ENCODE assay signal across 25 cellular contexts in the genomic region with DNA sequence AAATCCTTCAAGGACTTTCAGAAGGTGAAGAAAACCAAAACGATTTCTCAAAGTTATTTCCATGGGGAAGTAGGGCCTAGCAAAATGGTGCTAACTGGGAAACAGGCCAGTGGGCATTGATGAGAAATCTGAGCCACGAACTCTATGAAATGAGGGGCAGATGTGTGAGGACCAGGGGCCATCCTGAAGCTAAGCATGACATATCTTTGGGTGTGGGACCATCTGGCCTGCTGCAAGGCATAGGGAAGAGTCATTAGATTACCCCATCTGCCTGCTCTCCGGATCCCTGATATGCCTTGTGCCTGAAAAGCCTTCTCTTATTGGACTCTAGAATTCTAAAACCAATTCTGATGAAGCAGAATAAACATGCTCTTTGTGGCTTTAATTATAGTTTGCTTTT.
DNase-seq lines count a peak whose midpoint lies in the region; ATAC-seq and TF ChIP-seq lines count a peak whose summit lies in the region.
"Had no signal": no experiment of that assay in that cellular context is flagged by ENCODE, and none has a peak within 500 bp of the region (broad histone marks: within the 10 kb centered on the region; RNA-seq: fewer than 3 reads in every experiment).

No MANE protein-coding gene starts in this region.

- H3K4me2 ChIP-seq in neuronal stem cell (ENCODE audit: insufficient read depth, low read length, poor library complexity, severe bottlenecking) (no peak overlapping the region), MM.1S (ENCODE audit: low read depth, low read length) (no peak overlapping the region)

- no peaks in the 10 kb centered on the region for H3K4me1 ChIP-seq in neuronal stem cell (ENCODE audit: control insufficient read depth in 2 of 2, insufficient read depth in 1 of 2, low read depth in 1 of 2, low read length in 2 of 2)
- H3K4me1 ChIP-seq in MM.1S (ENCODE audit: low read length), result peaks cover 31% of the 10 kb centered on the region
- H3K4me1 ChIP-seq: breast epithelium, thyroid gland had no signal

- H3K4me3 ChIP-seq in neuronal stem cell (ENCODE audit: low read length in 2 of 2), result no peak overlapping the region
- no peak overlapping the region for H3K4me3 ChIP-seq in MM.1S (ENCODE audit: low read length)
- H3K4me3 ChIP-seq: adrenal gland, breast epithelium, SK-N-MC, thyroid gland had no signal

- H3K9me2 ChIP-seq in MM.1S (replicated peaks; ENCODE audit: insufficient read depth, low read length), result no peaks in the 10 kb centered on the region

- no peak overlapping the region for H4K8ac ChIP-seq in neuronal stem cell (ENCODE audit: low read depth, low read length)

- no peaks in the 10 kb centered on the region for H3K79me2 ChIP-seq in MM.1S (ENCODE audit: low read length)

- TF ChIP-seq CTCF in VCaP (conservative IDR thresholded peaks at IDR 0.05), result no peak
- TF ChIP-seq CTCF in MM.1S (IDR thresholded peaks at IDR 0.05; ENCODE audit: low read length), result no peak

- H3K23ac ChIP-seq in neuronal stem cell (ENCODE audit: low read depth, low read length, poor library complexity), result no peak overlapping the region

- H2BK15ac ChIP-seq in neuronal stem cell (ENCODE audit: low read length), result no peak overlapping the region

- no peaks in the 10 kb centered on the region for H4K20me1 ChIP-seq in MM.1S (ENCODE audit: insufficient read depth, low read length)

- no peak overlapping the region for H3K4ac ChIP-seq in neuronal stem cell (ENCODE audit: low read length)

- H2BK120ac ChIP-seq in neuronal stem cell (ENCODE audit: low read depth, low read length), result no peak overlapping the region

- peaks cover 0 to 5% of the 10 kb centered on the region in 2 donors for H3K36me3 ChIP-seq in neuronal stem cell (replicated peaks in 1 of 2; ENCODE audit: control insufficient read depth in 2 of 2, insufficient read depth in 2 of 2, low read length in 2 of 2)
- H3K36me3 ChIP-seq in MM.1S (replicated peaks; ENCODE audit: insufficient read depth, low read length), result no peaks in the 10 kb centered on the region
- H3K36me3 ChIP-seq: adrenal gland, breast epithelium, thyroid gland had no signal

- H4K91ac ChIP-seq in neuronal stem cell (ENCODE audit: low read depth, low read length, poor library complexity), result no peak overlapping the region

- DNase-seq in DMS 273 (lab: John Stamatoyannopoulos, UW; ENCODE audit: unreplicated experiment), result peak; percentile 98
- peak; percentile 71 for DNase-seq in NCI-H2171 (lab: John Stamatoyannopoulos, UW)
- DNase-seq in neuronal stem cell (ENCODE audit: low spot score), result no peak
- DNase-seq in activated CD8-positive, alpha-beta memory T cell treated with anti-CD3 and anti-CD28 coated beads for 24 hours, result no peak
- no peak for DNase-seq in SHP77 (lab: John Stamatoyannopoulos, UW)
- no peak for DNase-seq in MM.1S
- DNase-seq: activated CD4-positive, alpha-beta T cell treated with anti-CD3 and anti-CD28 coated beads for 36 hours; activated naive CD4-positive, alpha-beta T cell; activated T-cell treated with anti-CD3 and anti-CD28 coated beads, Interleukin-2, amount 50 U/mL, for 4 hours; CD4-positive, alpha-beta T cell; effector memory CD4-positive, alpha-beta T cell; islet precursor cell; midbrain; NCI-H345; stimulated activated CD4-positive, alpha-beta T cell treated with anti-CD3 and anti-CD28 coated beads, Interleukin-15, amount 100 ng/mL, for 24 hours; thyroid gland had no signal

- H3K9me3 ChIP-seq in neuronal stem cell (replicated peaks in 1 of 2; ENCODE audit: control insufficient read depth in 2 of 2, insufficient read depth in 1 of 2, low read depth in 1 of 2, low read length in 2 of 2) (no peaks in the 10 kb centered on the region), MM.1S (replicated peaks; ENCODE audit: insufficient read depth, low read length) (no peaks in the 10 kb centered on the region)
- H3K9me3 ChIP-seq: adrenal gland, breast epithelium, thyroid gland had no signal

- no peak overlapping the region for H2BK5ac ChIP-seq in neuronal stem cell (ENCODE audit: low read length)

- peak overlapping the region; percentile 68 for H2AFZ ChIP-seq in neuronal stem cell (ENCODE audit: low read length)
- no peak overlapping the region for H2AFZ ChIP-seq in MM.1S (ENCODE audit: low read length)

- H2BK12ac ChIP-seq in neuronal stem cell (ENCODE audit: low read length), result no peak overlapping the region

- H3K27me3 ChIP-seq in neuronal stem cell (ENCODE audit: control insufficient read depth in 3 of 3, insufficient read depth in 3 of 3, low read depth in 1 of 3, low read length in 3 of 3), result no peaks in the 10 kb centered on the region
- no peaks in the 10 kb centered on the region for H3K27me3 ChIP-seq in MM.1S (replicated peaks; ENCODE audit: insufficient read depth, low read length)
- H3K27me3 ChIP-seq: adrenal gland, breast epithelium, thyroid gland had no signal

- H3K9ac ChIP-seq in neuronal stem cell (ENCODE audit: low read depth, low read length, poor library complexity) (no peak overlapping the region), MM.1S (ENCODE audit: low read length) (no peak overlapping the region)

- peaks cover 16% of the 10 kb centered on the region for H3F3A ChIP-seq in MM.1S (ENCODE audit: insufficient read depth, low read length)

- H3K27ac ChIP-seq in VCaP (peak overlapping the region; percentile 50), neuronal stem cell (replicated peaks; ENCODE audit: low read length) (no peak overlapping the region), MM.1S (ENCODE audit: low read length) (no peak overlapping the region)
- H3K27ac ChIP-seq: adrenal gland, breast epithelium, RWPE1, SK-N-MC, thyroid gland had no signal

- no peak overlapping the region for H2AK5ac ChIP-seq in neuronal stem cell (ENCODE audit: low read depth, low read length)

- H3K79me1 ChIP-seq in neuronal stem cell (ENCODE audit: low read depth, low read length), result no peaks in the 10 kb centered on the region

- no peak for ATAC-seq in activated CD4-positive, CD25-positive, alpha-beta regulatory T cell treated with anti-CD3 and anti-CD28 coated beads, Interleukin-2, amount 50 U/mL, for 24 hours
- ATAC-seq: activated CD4-positive, alpha-beta T cell treated with anti-CD3 and anti-CD28 coated beads for 36 hours; activated T-cell treated with anti-CD3 and anti-CD28 coated beads, Interleukin-2, amount 50 U/mL, for 4 hours; esophagus mucosa; natural killer cell treated with Interleukin-12 subunit alpha and Interleukin-12 subunit beta and Interleukin-15 and Interleukin-18, amount 100 ng/mL, for 72 hours; sciatic nerve had no signal

- H3K18ac ChIP-seq in neuronal stem cell (ENCODE audit: low read length), result no peak overlapping the region

- no peak overlapping the region for H3K14ac ChIP-seq in neuronal stem cell (ENCODE audit: low read length)

- no CpG with 5 or more reads among the region's 3 CpGs for WGBS in neuronal stem cell (ENCODE audit: extremely low coverage in 2 of 2, insufficient read length in 2 of 2, insufficient replicate concordance in 1 of 2), 2 donors

Comparison
In these comparisons a context has a peak if more than half of its experiments do, and no peak if none do; other contexts are left out.
1. DNase-seq: peak in DMS 273 (single experiment) and NCI-H2171 (single experiment); none in neuronal stem cell (single experiment), activated CD8-positive, alpha-beta memory T cell treated with anti-CD3 and anti-CD28 coated beads for 24 hours (single experiment), SHP77 (0 of 2) and MM.1S (single experiment).